In the genomic region with DNA sequence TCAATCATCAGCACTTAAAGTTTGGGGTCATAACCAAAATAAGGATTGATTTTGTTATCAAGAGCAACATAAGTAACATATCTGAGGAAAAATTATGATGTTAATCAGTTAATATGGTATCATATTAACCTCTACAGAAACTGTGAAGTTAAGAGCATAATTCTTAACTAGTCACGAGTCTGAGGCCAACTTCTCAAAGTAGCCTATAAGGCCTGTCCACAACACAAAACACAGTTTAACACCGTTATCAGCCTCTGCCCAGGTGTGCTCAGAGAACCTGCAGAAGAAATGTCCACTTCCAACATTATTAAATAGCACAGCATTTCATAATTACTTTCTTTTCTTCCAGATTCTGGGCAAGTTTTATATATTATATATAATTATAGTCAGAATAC, we compare ENCODE assay signal across 9 cellular contexts. TPM values are rescaled to one million over a fixed set of nuclear protein-coding genes. Genes with fewer than 3 reads are reported as not detected.
A peak's percentile ranks its signal among the peaks of the same experiment; 100 is the strongest.
DNase-seq lines count a peak whose midpoint lies in the region; ATAC-seq and TF ChIP-seq lines count a peak whose summit lies in the region.
"Had no signal": no experiment of that assay in that cellular context is flagged by ENCODE, and none has a peak within 500 bp of the region (broad histone marks: within the 10 kb centered on the region; RNA-seq: fewer than 3 reads in every experiment).

No MANE protein-coding gene starts in this region.

- no peak for DNase-seq in RWPE2 (ENCODE audit: low spot score)
- DNase-seq in fibroblast of the aortic adventitia (ENCODE audit: low read depth): no peak
- DNase-seq in activated gamma-delta T cell treated with Interleukin-2 at 50 U/mL for 16 hours: no peak

- peak overlapping the region; percentile 78 for H3K4me3 ChIP-seq in RWPE2 (ENCODE audit: severe bottlenecking)
- H3K4me3 ChIP-seq in fibroblast of the aortic adventitia (ENCODE audit: low read depth, low read length): peak overlapping the region; percentile 87
- H3K4me3 ChIP-seq in skeletal muscle tissue (ENCODE audit: low read length in 3 of 3): peak overlapping the region; percentile 63 to 97 (median 92)

- no peaks in the 10 kb centered on the region for H3K27me3 ChIP-seq in RWPE2 (ENCODE audit: insufficient read depth, poor library complexity, severe bottlenecking)
- H3K27me3 ChIP-seq in skeletal muscle tissue (ENCODE audit: control insufficient read depth in 3 of 3, insufficient read depth in 3 of 3, low read length in 3 of 3): no peaks in the 10 kb centered on the region

- peak overlapping the region in 1 of 3 donors; percentile 70 for H3K9ac ChIP-seq in skeletal muscle tissue (ENCODE audit: low read depth in 1 of 3, low read length in 3 of 3)

- no peak for TF ChIP-seq CTCF in RWPE2 (IDR thresholded peaks at IDR 0.05; ENCODE audit: poor library complexity, severe bottlenecking)
- TF ChIP-seq CTCF in fibroblast of the aortic adventitia (IDR thresholded peaks at IDR 0.05; ENCODE audit: insufficient read depth, low read length): no peak

- H3K4me1 ChIP-seq in RWPE2 (ENCODE audit: insufficient read depth, poor library complexity, severe bottlenecking): peaks cover 16% of the 10 kb centered on the region
- peaks cover 4 to 26% (median 4%) of the 10 kb centered on the region in 3 donors for H3K4me1 ChIP-seq in skeletal muscle tissue (ENCODE audit: control insufficient read depth in 3 of 3, insufficient read depth in 3 of 3, low read length in 3 of 3)

- H3K36me3 ChIP-seq in RWPE2 (ENCODE audit: low read depth) (no peaks in the 10 kb centered on the region), skeletal muscle tissue (ENCODE audit: control insufficient read depth in 3 of 3, insufficient read depth in 3 of 3, low read length in 3 of 3) (no peaks in the 10 kb centered on the region)

- peak; percentile 13 for ATAC-seq in GM21529 (IDR thresholded peaks at IDR 0.05; ENCODE audit: unreplicated experiment)
- no peak for ATAC-seq in RWPE2 (ENCODE audit: low read depth)
- ATAC-seq in HG02642 (IDR thresholded peaks at IDR 0.05; ENCODE audit: poor library complexity, unreplicated experiment): no peak
- no peak for ATAC-seq in HG02840 (IDR thresholded peaks at IDR 0.05; ENCODE audit: low FRiP score, unreplicated experiment)
- no peak for ATAC-seq in GM21717 (IDR thresholded peaks at IDR 0.05; ENCODE audit: unreplicated experiment)

- H3K27ac ChIP-seq in RWPE2 (ENCODE audit: poor library complexity, severe bottlenecking): peak overlapping the region; percentile 27
- H3K27ac ChIP-seq in skeletal muscle tissue (ENCODE audit: low read depth, low read length): peak overlapping the region; percentile 59

- peaks cover 4% of the 10 kb centered on the region for H3K9me3 ChIP-seq in RWPE2 (ENCODE audit: severe bottlenecking)
- H3K9me3 ChIP-seq in skeletal muscle tissue (ENCODE audit: control insufficient read depth in 3 of 3, low read length in 3 of 3): no peaks in the 10 kb centered on the region

RNA-seq across cellular contexts. Expression of a gene that starts 1.1 kb away (rescaled TPM):
- total RNA-seq in fibroblast of the aortic adventitia (ENCODE audit: low replicate concordance) (21.9 and 49.7 TPM in 2 replicates), skeletal muscle tissue (10.4 TPM)

RNA-seq across cellular contexts. Expression of a gene that starts 26.2 kb away (rescaled TPM):
- 0.09 TPM in 1 of 2 replicates, not detected in the other for total RNA-seq in fibroblast of the aortic adventitia (ENCODE audit: low replicate concordance)
- not detected for total RNA-seq in skeletal muscle tissue
- total RNA-seq: lung microvascular endothelial cell had no signal

RNA-seq across cellular contexts. Expression of a gene that starts 40.6 kb away (rescaled TPM):
- not detected in 2 replicates for total RNA-seq in fibroblast of the aortic adventitia (ENCODE audit: low replicate concordance)
- not detected for total RNA-seq in skeletal muscle tissue
- total RNA-seq: lung microvascular endothelial cell had no signal

RNA-seq across cellular contexts. Expression of a gene that starts 58.3 kb away (rescaled TPM):
- total RNA-seq in fibroblast of the aortic adventitia (ENCODE audit: low replicate concordance) (not detected in 2 replicates), skeletal muscle tissue (not detected)
- total RNA-seq: lung microvascular endothelial cell had no signal
